1 cellular context compared by ENCODE assay signal in genomic region chr2:215439980-215440512, GRCh38.
A peak's percentile ranks its signal among the peaks of the same experiment; 100 is the strongest.
TF ChIP-seq lines count a peak whose summit lies in the region.

No MANE protein-coding gene starts in this region.

TF ChIP-seq in K562, 482 proteins besides CTCF, POLR2A, EP300 and RAD21:
- TF ChIP-seq BRD9 (IDR thresholded peaks at IDR 0.05; ENCODE audit: low read depth, partially characterized antibody) (no peak), MAFF (IDR thresholded peaks at IDR 0.05; ENCODE audit: low read length) (peak; percentile 26; the same call in 1 of the 2 replicates), ZNF274 (IDR thresholded peaks at IDR 0.05; ENCODE audit: borderline replicate concordance, low read depth, low read length) (no peak), C11orf30 (IDR thresholded peaks at IDR 0.05; ENCODE audit: low read depth) (peak; percentile 62; the same call in 1 of the 2 replicates), ARID1B (IDR thresholded peaks at IDR 0.05) (no peak), SMAD1 (IDR thresholded peaks at IDR 0.05; ENCODE audit: low read depth, low read length, partially characterized antibody) (no peak), KHSRP (IDR thresholded peaks at IDR 0.05) (no peak), HNRNPLL (IDR thresholded peaks at IDR 0.05; ENCODE audit: low read depth, low read length, poor library complexity, severe bottlenecking) (no peak), ZNF316 (IDR thresholded peaks at IDR 0.05) (peak; percentile 81), NCOA4 (IDR thresholded peaks at IDR 0.05; ENCODE audit: partially characterized antibody) (no peak), ZNF512 (tag; IDR thresholded peaks at IDR 0.05) (0 out of 2 replicates have a peak, but pooled peaks have one; percentile 9), ZNF253 (CRISPR knock-in tag; conservative IDR thresholded peaks at IDR 0.05) (no peak)
- TF ChIP-seq, protein P1, sequence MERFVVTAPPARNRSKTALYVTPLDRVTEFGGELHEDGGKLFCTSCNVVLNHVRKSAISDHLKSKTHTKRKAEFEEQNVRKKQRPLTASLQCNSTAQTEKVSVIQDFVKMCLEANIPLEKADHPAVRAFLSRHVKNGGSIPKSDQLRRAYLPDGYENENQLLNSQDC (CRISPR knock-in tag; IDR thresholded peaks at IDR 0.05): no peak
- TF ChIP-seq, protein P2, sequence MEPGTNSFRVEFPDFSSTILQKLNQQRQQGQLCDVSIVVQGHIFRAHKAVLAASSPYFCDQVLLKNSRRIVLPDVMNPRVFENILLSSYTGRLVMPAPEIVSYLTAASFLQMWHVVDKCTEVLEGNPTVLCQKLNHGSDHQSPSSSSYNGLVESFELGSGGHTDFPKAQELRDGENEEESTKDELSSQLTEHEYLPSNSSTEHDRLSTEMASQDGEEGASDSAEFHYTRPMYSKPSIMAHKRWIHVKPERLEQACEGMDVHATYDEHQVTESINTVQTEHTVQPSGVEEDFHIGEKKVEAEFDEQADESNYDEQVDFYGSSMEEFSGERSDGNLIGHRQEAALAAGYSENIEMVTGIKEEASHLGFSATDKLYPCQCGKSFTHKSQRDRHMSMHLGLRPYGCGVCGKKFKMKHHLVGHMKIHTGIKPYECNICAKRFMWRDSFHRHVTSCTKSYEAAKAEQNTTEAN (CRISPR knock-in tag; IDR thresholded peaks at IDR 0.05): no peak
